In genomic region chr9:133782157-133783130, GRCh38 we compare ENCODE assay signal across 8 cellular contexts. TPM values are rescaled to one million over a fixed set of nuclear protein-coding genes. Genes with fewer than 3 reads are reported as not detected.
DNase-seq lines count a peak whose midpoint lies in the region; ATAC-seq and TF ChIP-seq lines count a peak whose summit lies in the region.

No MANE protein-coding gene starts in this region.

- no peaks in the 10 kb centered on the region for H3K27me3 ChIP-seq in endodermal cell (ENCODE audit: control insufficient read depth, insufficient read depth, low read length, poor library complexity, severe bottlenecking)

- no peak overlapping the region for H3K27ac Mint-ChIP-seq in endodermal cell

- H3K9ac ChIP-seq in endodermal cell (ENCODE audit: extremely low read depth, low read length, poor library complexity, severe bottlenecking), result no peak overlapping the region

- H3K9me3 Mint-ChIP-seq in endodermal cell, result no peaks in the 10 kb centered on the region

- H3K4me1 ChIP-seq in endodermal cell (ENCODE audit: control insufficient read depth, insufficient read depth, low read length), result no peaks in the 10 kb centered on the region

- peaks cover 23% of the 10 kb centered on the region for H3K36me3 Mint-ChIP-seq in endodermal cell (ENCODE audit: low read depth)

- H3K4me1 Mint-ChIP-seq in endodermal cell, result no peaks in the 10 kb centered on the region

- H3K36me3 ChIP-seq in endodermal cell (ENCODE audit: control insufficient read depth, insufficient read depth, low read length), result peaks cover 24% of the 10 kb centered on the region

- DNase-seq in 8988T (peak; percentile 89), NCI-H510A (lab: John Stamatoyannopoulos, UW) (peak; percentile 13), endodermal cell (peak; percentile 93), middle frontal gyrus (ENCODE audit: extremely low spot score, low spot score) (peak; percentile 40)
- peak; percentile 82 for DNase-seq in activated CD8-positive, alpha-beta memory T cell treated with anti-CD3 and anti-CD28 coated beads for 24 hours
- peak; percentile 24 to 48 for DNase-seq in stimulated activated CD8-positive, alpha-beta memory T cell treated with anti-CD3 and anti-CD28 coated beads, Interleukin-7, amount 100 ng/mL, for 1 hour (ENCODE audit: low read depth in 2 of 2)

- TF ChIP-seq CTCF in GM12874 (IDR thresholded peaks at IDR 0.05; ENCODE audit: insufficient read depth, low read depth, low read length) (peak; percentile 83), endodermal cell (conservative IDR thresholded peaks at IDR 0.05) (peak; percentile 95)

- H3K27me3 Mint-ChIP-seq in endodermal cell (ENCODE audit: insufficient read depth), result no peaks in the 10 kb centered on the region

- WGBS in endodermal cell (ENCODE audit: insufficient coverage in 1 of 2, insufficient read length in 1 of 2), 2 experiments, result 27 to 55% methylated on average over 9 to 16 of the region's 16 CpGs

- H3K4me3 Mint-ChIP-seq in endodermal cell, result no peak overlapping the region

- ATAC-seq in GM19324 (IDR thresholded peaks at IDR 0.05; ENCODE audit: low FRiP score, unreplicated experiment), result no peak

- no peak overlapping the region for H3K4me3 ChIP-seq in endodermal cell (ENCODE audit: low read length)

- H3K27ac ChIP-seq in endodermal cell (ENCODE audit: low read depth, low read length), result peak overlapping the region; percentile 49

- no peaks in the 10 kb centered on the region for H3K9me3 ChIP-seq in endodermal cell (ENCODE audit: control insufficient read depth, low read length)

RNA-seq across cellular contexts. Expression of gene SARDH, which starts 44.3 kb away (rescaled TPM):
- total RNA-seq in endodermal cell, result 10 to 100 TPM in 1 of 2 donors, 1 to 10 TPM in 1; 8.4 to 11.2 TPM
- 6.2 TPM for polyA plus RNA-seq in endodermal cell (2013, experiment 1 of 2)
- polyA plus RNA-seq in endodermal cell (2013, experiment 2 of 2), result 6.1 TPM

Comparison
In these comparisons a context has a peak if more than half of its experiments do, and no peak if none do; other contexts are left out.
1. DNase-seq: peak in every context shown above with its lines; median percentile 93 in endodermal cell; 89 in 8988T; 82 in activated CD8-positive, alpha-beta memory T cell treated with anti-CD3 and anti-CD28 coated beads for 24 hours; 40 in middle frontal gyrus; 36 in stimulated activated CD8-positive, alpha-beta memory T cell treated with anti-CD3 and anti-CD28 coated beads, Interleukin-7, amount 100 ng/mL, for 1 hour; 13 in NCI-H510A.